ENCODE assay signal across 8 cellular contexts in the genomic region with DNA sequence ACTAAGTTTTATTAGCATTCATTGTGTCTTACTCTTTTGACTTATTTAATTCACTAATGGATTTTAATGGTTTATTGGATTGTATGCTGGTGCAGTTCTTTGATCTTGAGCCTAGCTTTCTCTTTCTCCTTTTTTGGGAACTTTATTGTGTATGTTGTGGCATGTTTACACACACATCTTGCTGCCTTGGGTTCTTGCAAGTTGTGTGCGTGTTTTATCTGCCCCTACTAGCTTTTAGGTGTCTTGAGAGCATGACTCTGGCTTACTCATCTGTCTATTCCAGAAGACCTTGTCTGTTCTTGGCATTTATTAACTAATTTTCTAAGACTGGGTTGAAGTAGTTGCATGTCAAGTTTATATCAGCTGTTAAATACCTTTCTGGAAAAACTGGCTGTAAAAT. TPM values are rescaled to one million over a fixed set of nuclear protein-coding genes. Genes with fewer than 3 reads are reported as not detected.
A peak's percentile ranks its signal among the peaks of the same experiment; 100 is the strongest.
DNase-seq lines count a peak whose midpoint lies in the region; ATAC-seq and TF ChIP-seq lines count a peak whose summit lies in the region.

No MANE protein-coding gene starts in this region.

- no peak for ATAC-seq in psoas muscle

- no peak for TF ChIP-seq POLR2A in esophagus muscularis mucosa (IDR thresholded peaks at IDR 0.05; ENCODE audit: low read depth)

- TF ChIP-seq CTCF in esophagus muscularis mucosa (IDR thresholded peaks at IDR 0.05), result no peak
- no peak for TF ChIP-seq CTCF in psoas muscle (IDR thresholded peaks at IDR 0.05)

- intact Hi-C loops in esophagus muscularis mucosa (cut with DNase I) (loop anchor here (5.0 kb wide), 1 partner anchor 149 kb away; a partner anchor contains a TSS), psoas muscle (cut with DNase I) (loop anchor here (5.0 kb wide), 2 partner anchors 41 to 149 kb away; a partner anchor contains a TSS)

- no peaks in the 10 kb centered on the region for H3K9me3 ChIP-seq in ES-I3 (ENCODE audit: control insufficient read depth, insufficient read depth, low read length)
- no peaks in the 10 kb centered on the region for H3K9me3 ChIP-seq in esophagus muscularis mucosa
- no peaks in the 10 kb centered on the region for H3K9me3 ChIP-seq in psoas muscle

- H3K4me3 ChIP-seq in esophagus muscularis mucosa (peak overlapping the region; percentile 88 to 100 (median 96)), psoas muscle (peak overlapping the region; percentile 92)

- peak overlapping the region; percentile 93; the same call in 1 of the 2 replicates for H3K9ac ChIP-seq in ES-I3 (ENCODE audit: low read depth, low read length)

- no peak for TF ChIP-seq EP300 in esophagus muscularis mucosa (IDR thresholded peaks at IDR 0.05)

- H3K27me3 ChIP-seq in esophagus muscularis mucosa, result no peaks in the 10 kb centered on the region
- no peaks in the 10 kb centered on the region for H3K27me3 ChIP-seq in psoas muscle (ENCODE audit: insufficient read depth in 3 of 3, low read length in 2 of 3)

- H3K36me3 ChIP-seq in ES-I3 (ENCODE audit: insufficient read depth, low read length) (peaks cover 3% of the 10 kb centered on the region), esophagus muscularis mucosa (peaks cover 0 to 12% (median 5%) of the 10 kb centered on the region in 4 donors), psoas muscle (ENCODE audit: insufficient read depth in 1 of 2, low read depth in 1 of 2) (peaks cover 0 to 16% of the 10 kb centered on the region in 2 donors)

- peak; percentile 76 for DNase-seq in RKO (ENCODE audit: low spot score)
- no peak for DNase-seq in esophagus muscularis mucosa (ENCODE audit: extremely low spot score)
- no peak for DNase-seq in psoas muscle
- DNase-seq in Ammon's horn (ENCODE audit: low spot score), result no peak
- no peak for DNase-seq in NCI-H2107 treated with DMSO at 0.1 percent for 48 hours (lab: John Stamatoyannopoulos, UW; ENCODE audit: unreplicated experiment)
- DNase-seq in NCI-H1092 (lab: John Stamatoyannopoulos, UW), result no peak
- DNase-seq in NCI-H526 treated with DMSO at 0.1 percent for 48 hours (lab: John Stamatoyannopoulos, UW), result no peak

- H3K4me1 ChIP-seq in ES-I3 (ENCODE audit: insufficient read depth, low read length) (no peaks in the 10 kb centered on the region), esophagus muscularis mucosa (peaks cover 27 to 57% (median 52%) of the 10 kb centered on the region in 4 donors), psoas muscle (peaks cover 30% of the 10 kb centered on the region)

- WGBS in esophagus muscularis mucosa, result 35% methylated on average over 1 of the region's 1 CpG
- WGBS in psoas muscle, 3 donors, result 63 to 68% (median 63%) methylated on average over 1 of the region's 1 CpG

- peak overlapping the region; percentile 94 to 100 (median 100) for H3K27ac ChIP-seq in esophagus muscularis mucosa (replicated peaks in 1 of 4)
- H3K27ac ChIP-seq in psoas muscle, result peak overlapping the region; percentile 95

RNA-seq across cellular contexts. Expression of a gene that starts 2.7 kb away (rescaled TPM):
- total RNA-seq in esophagus muscularis mucosa, result 100 to 1,000 TPM; 133 to 193 (median 168) TPM
- 10 to 100 TPM; 16.0 to 42.4 (median 27.5) TPM for total RNA-seq in psoas muscle
- 10 to 100 TPM; 16.5 to 61.0 (median 39.3) TPM for polyA plus RNA-seq in psoas muscle

RNA-seq across cellular contexts. Expression of a gene that starts 52.4 kb away (rescaled TPM):
- total RNA-seq in esophagus muscularis mucosa (1 to 10 TPM; 3.0 to 7.9 (median 5.2) TPM), psoas muscle (1 to 10 TPM; 4.0 to 8.6 (median 6.4) TPM)
- polyA plus RNA-seq in psoas muscle, result 1 to 10 TPM; 2.1 to 3.2 (median 3.1) TPM
